In the genomic region with DNA sequence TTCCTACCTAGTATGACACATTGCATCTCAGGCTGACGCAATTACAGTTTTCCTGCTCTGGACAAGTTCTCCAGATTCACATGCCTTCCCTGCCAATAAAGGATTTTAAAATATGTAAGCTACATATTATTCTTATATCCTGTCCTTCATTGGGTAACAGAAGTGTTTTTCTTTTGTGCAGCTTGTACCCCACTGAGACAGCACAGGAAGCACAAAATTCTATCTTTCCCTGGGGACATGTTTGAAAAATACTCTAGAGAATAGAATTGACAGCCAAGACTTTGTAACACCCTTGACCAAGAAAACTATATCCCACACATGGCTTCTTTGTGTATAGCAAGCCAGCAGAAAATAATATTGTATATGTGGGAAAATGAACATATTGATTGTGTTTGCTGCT, we compare ENCODE assay signal across 14 cellular contexts.
DNase-seq lines count a peak whose midpoint lies in the region; ATAC-seq and TF ChIP-seq lines count a peak whose summit lies in the region.
"Had no signal": no experiment of that assay in that cellular context is flagged by ENCODE, and none has a peak within 500 bp of the region (broad histone marks: within the 10 kb centered on the region; RNA-seq: fewer than 3 reads in every experiment).

No MANE protein-coding gene starts in this region.

- H3K9me3 Mint-ChIP-seq in stimulated activated naive CD8-positive, alpha-beta T cell treated with anti-CD3 and anti-CD28 coated beads, Interleukin-15, amount 100 ng/mL, for 72 hours: no peaks in the 10 kb centered on the region
- H3K9me3 Mint-ChIP-seq in stimulated activated naive B cell treated with anti-CD40 and anti-IgM and Interleukin-4, amounts not matched to agents 10 μg/mL and 1 μg/mL and 100 μg/mL, for 72 hours: no peaks in the 10 kb centered on the region
- H3K9me3 Mint-ChIP-seq: CD4-positive, alpha-beta T cell; GM23338 had no signal

- H3K27me3 Mint-ChIP-seq in stimulated activated naive CD8-positive, alpha-beta T cell treated with anti-CD3 and anti-CD28 coated beads, Interleukin-15, amount 100 ng/mL, for 72 hours: no peaks in the 10 kb centered on the region
- peaks cover 0 to 6% of the 10 kb centered on the region in 2 donors for H3K27me3 Mint-ChIP-seq in stimulated activated naive B cell treated with anti-CD40 and anti-IgM and Interleukin-4, amounts not matched to agents 10 μg/mL and 1 μg/mL and 100 μg/mL, for 72 hours

- no peak for TF ChIP-seq POLR2A in NB4 (IDR thresholded peaks at IDR 0.05; ENCODE audit: extremely low read depth, insufficient read length)

- H3K4me1 Mint-ChIP-seq in stimulated activated naive CD8-positive, alpha-beta T cell treated with anti-CD3 and anti-CD28 coated beads, Interleukin-15, amount 100 ng/mL, for 72 hours: no peaks in the 10 kb centered on the region
- H3K4me1 Mint-ChIP-seq in stimulated activated naive B cell treated with anti-CD40 and anti-IgM and Interleukin-4, amounts not matched to agents 10 μg/mL and 1 μg/mL and 100 μg/mL, for 72 hours: no peaks in the 10 kb centered on the region

- DNase-seq in AG10803 (ENCODE audit: low read depth): peak; percentile 22
- DNase-seq in NB4 (ENCODE audit: low read depth): peak; percentile 62
- peak; percentile 19 for DNase-seq in choroid plexus epithelial cell (ENCODE audit: low read depth)
- peak; percentile 1 for DNase-seq in fibroblast of pulmonary artery (ENCODE audit: low read depth)
- no peak for DNase-seq in stimulated activated naive CD8-positive, alpha-beta T cell treated with anti-CD3 and anti-CD28 coated beads, Interleukin-15, amount 100 ng/mL, for 72 hours
- DNase-seq in stimulated activated naive B cell treated with anti-CD40 and anti-IgM and Interleukin-4, amounts not matched to agents 10 μg/mL and 1 μg/mL and 100 μg/mL, for 72 hours: no peak
- DNase-seq in cerebellar nuclear complex (lab: John Stamatoyannopoulos, UW): no peak
- DNase-seq: Calu3; CD4-positive, alpha-beta T cell; DMS 273 treated with DMSO at 0.1 percent for 48 hours; H7; IMR-90 had no signal

- TF ChIP-seq CTCF in AG10803 (conservative IDR thresholded peaks at IDR 0.05; ENCODE audit: low read length) (no peak), NB4 (IDR thresholded peaks at IDR 0.05; ENCODE audit: low read depth, low read length) (no peak), choroid plexus epithelial cell (conservative IDR thresholded peaks at IDR 0.05; ENCODE audit: low read depth, low read length) (no peak), fibroblast of pulmonary artery (IDR thresholded peaks at IDR 0.05; ENCODE audit: low read length, missing control alignments) (no peak)

- no peak overlapping the region for H3K27ac Mint-ChIP-seq in stimulated activated naive CD8-positive, alpha-beta T cell treated with anti-CD3 and anti-CD28 coated beads, Interleukin-15, amount 100 ng/mL, for 72 hours
- no peak overlapping the region for H3K27ac Mint-ChIP-seq in stimulated activated naive B cell treated with anti-CD40 and anti-IgM and Interleukin-4, amounts not matched to agents 10 μg/mL and 1 μg/mL and 100 μg/mL, for 72 hours
- H3K27ac Mint-ChIP-seq: CD4-positive, alpha-beta T cell; GM23338 had no signal

- H3K4me3 Mint-ChIP-seq in stimulated activated naive CD8-positive, alpha-beta T cell treated with anti-CD3 and anti-CD28 coated beads, Interleukin-15, amount 100 ng/mL, for 72 hours: no peak overlapping the region
- no peak overlapping the region for H3K4me3 Mint-ChIP-seq in stimulated activated naive B cell treated with anti-CD40 and anti-IgM and Interleukin-4, amounts not matched to agents 10 μg/mL and 1 μg/mL and 100 μg/mL, for 72 hours
- H3K4me3 Mint-ChIP-seq: CD4-positive, alpha-beta T cell; GM23338 had no signal

- ATAC-seq in stimulated activated naive CD8-positive, alpha-beta T cell treated with anti-CD3 and anti-CD28 coated beads, Interleukin-15, amount 100 ng/mL, for 72 hours: no peak
- ATAC-seq in stimulated activated naive B cell treated with anti-CD40 and anti-IgM and Interleukin-4, amounts not matched to agents 10 μg/mL and 1 μg/mL and 100 μg/mL, for 72 hours (replicated peaks): no peak
- ATAC-seq in HG02642 (IDR thresholded peaks at IDR 0.05; ENCODE audit: poor library complexity, unreplicated experiment): no peak
- ATAC-seq: GM23338 had no signal

- no peaks in the 10 kb centered on the region for H3K36me3 Mint-ChIP-seq in stimulated activated naive B cell treated with anti-CD40 and anti-IgM and Interleukin-4, amounts not matched to agents 10 μg/mL and 1 μg/mL and 100 μg/mL, for 72 hours

- no peak overlapping the region for H3K4me3 ChIP-seq in AG10803 (ENCODE audit: low read length)
- no peak overlapping the region for H3K4me3 ChIP-seq in NB4 (ENCODE audit: low read depth, low read length)
- H3K4me3 ChIP-seq in choroid plexus epithelial cell (ENCODE audit: low read depth, low read length): no peak overlapping the region
- H3K4me3 ChIP-seq in fibroblast of pulmonary artery (replicated peaks; ENCODE audit: low read depth, low read length): no peak overlapping the region
- H3K4me3 ChIP-seq: GM23338 had no signal

Comparison
In these comparisons a context has a peak if more than half of its experiments do, and no peak if none do; other contexts are left out.
1. DNase-seq: peak in AG10803 (single experiment), NB4 (single experiment), choroid plexus epithelial cell (single experiment) and fibroblast of pulmonary artery (single experiment); none in stimulated activated naive CD8-positive, alpha-beta T cell treated with anti-CD3 and anti-CD28 coated beads, Interleukin-15, amount 100 ng/mL, for 72 hours (0 of 2), stimulated activated naive B cell treated with anti-CD40 and anti-IgM and Interleukin-4, amounts not matched to agents 10 μg/mL and 1 μg/mL and 100 μg/mL, for 72 hours (single experiment) and cerebellar nuclear complex (0 of 2).